16 cellular contexts compared by ENCODE assay signal in the genomic region with DNA sequence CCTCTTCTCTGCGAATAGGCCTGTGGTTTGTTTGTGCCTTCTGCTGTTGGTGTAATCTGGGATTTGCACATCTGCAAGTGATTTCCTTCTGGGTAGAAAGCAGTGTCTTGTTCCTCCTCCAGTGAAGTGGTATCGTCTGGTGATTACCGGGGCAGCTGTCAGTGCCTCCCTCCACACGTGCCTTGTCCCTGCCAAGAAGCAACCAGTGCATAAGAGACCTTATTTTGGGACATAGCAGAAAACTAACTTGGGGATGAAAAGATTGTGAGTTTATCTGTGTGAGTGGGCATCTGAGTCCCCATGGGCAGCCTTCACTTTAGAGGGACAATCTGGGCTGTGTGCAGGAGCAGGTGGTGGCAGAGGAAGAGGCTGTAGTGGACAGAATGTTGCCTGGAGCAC.
DNase-seq lines count a peak whose midpoint lies in the region; ATAC-seq and TF ChIP-seq lines count a peak whose summit lies in the region.
"Had no signal": no experiment of that assay in that cellular context is flagged by ENCODE, and none has a peak within 500 bp of the region (broad histone marks: within the 10 kb centered on the region; RNA-seq: fewer than 3 reads in every experiment).

No MANE protein-coding gene starts in this region.

- intact Hi-C loops in ascending aorta (cut with DNase I): no loop called here

- H3K4me1 Mint-ChIP-seq in activated naive CD8-positive, alpha-beta T cell (ENCODE audit: low read depth): peaks cover 43% of the 10 kb centered on the region
- peaks cover 35% of the 10 kb centered on the region for H3K4me1 Mint-ChIP-seq in activated naive CD8-positive, alpha-beta T cell treated with anti-CD3 and anti-CD28 coated beads, Interleukin-2, amount 50 U/mL, for 24 hours
- H3K4me1 Mint-ChIP-seq in glutamatergic neuron (ENCODE audit: low read depth, unreplicated experiment) (peaks cover 34% of the 10 kb centered on the region), type B pancreatic cell (ENCODE audit: unreplicated experiment) (peaks cover 11% of the 10 kb centered on the region)

- peak overlapping the region; percentile 25 for H3K27ac Mint-ChIP-seq in activated naive CD8-positive, alpha-beta T cell
- no peak overlapping the region for H3K27ac Mint-ChIP-seq in activated naive CD8-positive, alpha-beta T cell treated with anti-CD3 and anti-CD28 coated beads, Interleukin-2, amount 50 U/mL, for 24 hours
- H3K27ac Mint-ChIP-seq in glutamatergic neuron (ENCODE audit: unreplicated experiment) (peak overlapping the region; percentile 99), type B pancreatic cell (no peak overlapping the region)
- H3K27ac Mint-ChIP-seq: activated T-helper 1 cell treated with anti-CD3 and anti-CD28 coated beads, Interleukin-12 subunit alpha, Interleukin-12 subunit beta, Interleukin-2, Interleukin-4 antibody, amounts not matched to agents 30 ng/mL and 10 ng/mL and 1 ng/mL, durations not matched to agents 14 hours and 24 hours and 36 hours had no signal

- H3K27ac ChIP-seq in ascending aorta: no peak overlapping the region
- H3K27ac ChIP-seq in foreskin keratinocyte: no peak overlapping the region
- H3K27ac ChIP-seq: skin epidermis had no signal

- H3K9me3 ChIP-seq in ascending aorta: no peaks in the 10 kb centered on the region

- no peaks in the 10 kb centered on the region for H3K27me3 Mint-ChIP-seq in activated naive CD8-positive, alpha-beta T cell
- no peaks in the 10 kb centered on the region for H3K27me3 Mint-ChIP-seq in activated naive CD8-positive, alpha-beta T cell treated with anti-CD3 and anti-CD28 coated beads, Interleukin-2, amount 50 U/mL, for 24 hours
- peaks cover 8% of the 10 kb centered on the region for H3K27me3 Mint-ChIP-seq in glutamatergic neuron (ENCODE audit: unreplicated experiment)
- no peaks in the 10 kb centered on the region for H3K27me3 Mint-ChIP-seq in type B pancreatic cell
- H3K27me3 Mint-ChIP-seq: stimulated activated naive CD8-positive, alpha-beta T cell treated with anti-CD3 and anti-CD28 coated beads, Interleukin-15, amount 100 ng/mL, for 72 hours had no signal

- TF ChIP-seq CTCF in glutamatergic neuron (IDR thresholded peaks at IDR 0.05; ENCODE audit: partially characterized antibody, unreplicated experiment) (no peak), type B pancreatic cell (conservative IDR thresholded peaks at IDR 0.05) (no peak), ascending aorta (IDR thresholded peaks at IDR 0.05) (no peak), foreskin keratinocyte (conservative IDR thresholded peaks at IDR 0.05) (no peak)

- H3K4me1 ChIP-seq in ascending aorta: peaks cover 4 to 23% of the 10 kb centered on the region in 2 donors
- peaks cover 23% of the 10 kb centered on the region for H3K4me1 ChIP-seq in foreskin keratinocyte

- no peak overlapping the region for H3K4me3 Mint-ChIP-seq in activated naive CD8-positive, alpha-beta T cell
- no peak overlapping the region for H3K4me3 Mint-ChIP-seq in activated naive CD8-positive, alpha-beta T cell treated with anti-CD3 and anti-CD28 coated beads, Interleukin-2, amount 50 U/mL, for 24 hours
- H3K4me3 Mint-ChIP-seq in glutamatergic neuron (ENCODE audit: unreplicated experiment) (peak overlapping the region; percentile 64), type B pancreatic cell (peak overlapping the region; percentile 37)
- H3K4me3 Mint-ChIP-seq: activated T-helper 1 cell treated with anti-CD3 and anti-CD28 coated beads, Interleukin-12 subunit alpha, Interleukin-12 subunit beta, Interleukin-2, Interleukin-4 antibody, amounts not matched to agents 30 ng/mL and 10 ng/mL and 1 ng/mL, durations not matched to agents 14 hours and 24 hours and 36 hours; stimulated activated naive CD8-positive, alpha-beta T cell treated with anti-CD3 and anti-CD28 coated beads, Interleukin-15, amount 100 ng/mL, for 72 hours had no signal

- ATAC-seq in activated naive CD8-positive, alpha-beta T cell treated with anti-CD3 and anti-CD28 coated beads, Interleukin-2, amount 50 U/mL, for 24 hours: no peak
- ATAC-seq in foreskin keratinocyte: no peak
- ATAC-seq: stimulated activated naive CD8-positive, alpha-beta T cell treated with anti-CD3 and anti-CD28 coated beads, Interleukin-15, amount 100 ng/mL, for 72 hours had no signal

- H3K36me3 Mint-ChIP-seq in activated naive CD8-positive, alpha-beta T cell: peaks cover 34% of the 10 kb centered on the region
- peaks cover 46% of the 10 kb centered on the region for H3K36me3 Mint-ChIP-seq in activated naive CD8-positive, alpha-beta T cell treated with anti-CD3 and anti-CD28 coated beads, Interleukin-2, amount 50 U/mL, for 24 hours (ENCODE audit: low read depth)
- no peaks in the 10 kb centered on the region for H3K36me3 Mint-ChIP-seq in glutamatergic neuron (ENCODE audit: unreplicated experiment)
- H3K36me3 Mint-ChIP-seq in type B pancreatic cell: peaks cover 36% of the 10 kb centered on the region

- H3K4me3 ChIP-seq in ascending aorta: no peak overlapping the region
- H3K4me3 ChIP-seq: skin epidermis had no signal

- no peak for DNase-seq in activated naive CD8-positive, alpha-beta T cell treated with anti-CD3 and anti-CD28 coated beads, Interleukin-2, amount 50 U/mL, for 24 hours
- DNase-seq in glutamatergic neuron (peak; percentile 59), type B pancreatic cell (ENCODE audit: extremely low spot score, unreplicated experiment) (no peak), OCI-M2 (lab: John Stamatoyannopoulos, UW; ENCODE audit: unreplicated experiment) (no peak), ascending aorta (ENCODE audit: low spot score in 2 of 2) (no peak), foreskin keratinocyte (no peak)
- DNase-seq: activated CD4-positive, alpha-beta T cell treated with anti-CD3 and anti-CD28 coated beads, Interleukin-2, amount 50 U/mL, for 48 hours; aorta; IMR-90; mesendoderm; NCI-H1105 treated with DMSO at 0.1 percent for 48 hours; stimulated activated naive CD8-positive, alpha-beta T cell treated with anti-CD3 and anti-CD28 coated beads, Interleukin-15, amount 100 ng/mL, for 72 hours had no signal

- H3K27me3 ChIP-seq in ascending aorta: no peaks in the 10 kb centered on the region
- H3K27me3 ChIP-seq in foreskin keratinocyte: no peaks in the 10 kb centered on the region

- H3K36me3 ChIP-seq in ascending aorta: peaks cover 0 to 1% of the 10 kb centered on the region in 2 donors

- H3K9me3 Mint-ChIP-seq in activated naive CD8-positive, alpha-beta T cell (ENCODE audit: low read depth): peaks cover 7% of the 10 kb centered on the region
- peaks cover 15% of the 10 kb centered on the region for H3K9me3 Mint-ChIP-seq in activated naive CD8-positive, alpha-beta T cell treated with anti-CD3 and anti-CD28 coated beads, Interleukin-2, amount 50 U/mL, for 24 hours
- H3K9me3 Mint-ChIP-seq in glutamatergic neuron (ENCODE audit: unreplicated experiment): peaks cover 14% of the 10 kb centered on the region
- H3K9me3 Mint-ChIP-seq in type B pancreatic cell: no peaks in the 10 kb centered on the region

TF ChIP-seq in PFSK-1, 5 proteins besides CTCF, POLR2A, EP300 and RAD21:
- TF ChIP-seq REST (IDR thresholded peaks at IDR 0.05; ENCODE audit: insufficient read depth in 1 of 2, low read depth in 2 of 2, low read length in 2 of 2) (no peak), FOXP2 (optimal IDR thresholded peaks at IDR 0.05; ENCODE audit: borderline replicate concordance, extremely low read depth, extremely low read length, insufficient read depth) (peak; percentile 15)

Comparison
In these comparisons a context has a peak if more than half of its experiments do, and no peak if none do; other contexts are left out.
1. H3K27ac Mint-ChIP-seq: peak in activated naive CD8-positive, alpha-beta T cell (single experiment) and glutamatergic neuron (single experiment); none in activated naive CD8-positive, alpha-beta T cell treated with anti-CD3 and anti-CD28 coated beads, Interleukin-2, amount 50 U/mL, for 24 hours (single experiment) and type B pancreatic cell (single experiment).
2. H3K4me3 Mint-ChIP-seq: peak in glutamatergic neuron (single experiment) and type B pancreatic cell (single experiment); none in activated naive CD8-positive, alpha-beta T cell (single experiment) and activated naive CD8-positive, alpha-beta T cell treated with anti-CD3 and anti-CD28 coated beads, Interleukin-2, amount 50 U/mL, for 24 hours (single experiment).